1 cellular context compared by ENCODE assay signal in the genomic region with DNA sequence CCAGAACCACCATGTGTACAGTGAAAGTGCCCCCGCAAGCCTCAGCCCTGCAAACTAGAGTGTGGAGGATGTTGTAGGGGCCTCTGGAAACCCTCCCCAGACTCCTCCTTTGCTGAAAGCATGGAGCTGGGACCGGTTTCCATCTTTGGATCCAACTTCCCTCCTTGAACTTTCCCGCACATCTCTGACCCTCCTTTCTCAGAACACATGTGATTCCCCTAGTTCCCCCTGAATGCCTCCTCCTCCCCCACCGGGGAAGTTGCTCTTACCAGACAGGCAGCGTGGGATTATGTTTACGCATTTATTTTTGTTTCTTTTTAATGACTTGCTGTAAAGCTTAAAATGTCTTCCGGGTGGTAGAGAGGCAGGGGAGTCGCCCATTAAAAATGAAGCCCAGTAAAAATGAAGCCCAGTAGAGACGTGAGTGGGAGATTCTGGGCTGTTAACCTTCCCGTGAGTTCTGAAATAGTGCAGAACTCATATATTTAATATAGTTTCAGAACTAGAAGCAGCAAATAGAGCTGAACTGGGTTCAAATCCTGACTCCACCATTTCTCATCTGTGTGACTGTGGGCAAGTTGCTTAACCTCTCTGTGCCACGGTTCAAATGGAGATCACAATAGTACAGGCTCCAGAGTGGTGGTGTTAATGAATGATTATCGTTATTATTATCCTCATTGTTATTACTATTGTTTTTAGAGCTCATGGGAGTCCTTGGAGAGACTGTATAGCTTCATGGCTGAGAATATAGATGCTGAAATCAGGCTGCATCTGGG.
TF ChIP-seq lines count a peak whose summit lies in the region.

No MANE protein-coding gene starts in this region.

TF ChIP-seq in HepG2, 621 proteins besides CTCF, POLR2A, EP300 and RAD21 (continued from another document and continues in another):
- TF ChIP-seq, protein P1, sequence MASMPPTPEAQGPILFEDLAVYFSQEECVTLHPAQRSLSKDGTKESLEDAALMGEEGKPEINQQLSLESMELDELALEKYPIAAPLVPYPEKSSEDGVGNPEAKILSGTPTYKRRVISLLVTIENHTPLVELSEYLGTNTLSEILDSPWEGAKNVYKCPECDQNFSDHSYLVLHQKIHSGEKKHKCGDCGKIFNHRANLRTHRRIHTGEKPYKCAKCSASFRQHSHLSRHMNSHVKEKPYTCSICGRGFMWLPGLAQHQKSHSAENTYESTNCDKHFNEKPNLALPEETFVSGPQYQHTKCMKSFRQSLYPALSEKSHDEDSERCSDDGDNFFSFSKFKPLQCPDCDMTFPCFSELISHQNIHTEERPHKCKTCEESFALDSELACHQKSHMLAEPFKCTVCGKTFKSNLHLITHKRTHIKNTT (CRISPR knock-in tag; IDR thresholded peaks at IDR 0.05) = no peak
- no peak for TF ChIP-seq ZNF670 (CRISPR knock-in tag; IDR thresholded peaks at IDR 0.05; ENCODE audit: borderline replicate concordance)
- no peak for TF ChIP-seq ZNF660 (CRISPR knock-in tag; IDR thresholded peaks at IDR 0.05; ENCODE audit: borderline replicate concordance, low read depth)
- TF ChIP-seq PRDM15 (CRISPR knock-in tag; IDR thresholded peaks at IDR 0.05) = peak; percentile 61; the same call in 1 of the 2 replicates
- TF ChIP-seq ZBED4 (CRISPR knock-in tag; IDR thresholded peaks at IDR 0.05; ENCODE audit: borderline replicate concordance) = no peak
- no peak for TF ChIP-seq HMGXB4 (CRISPR knock-in tag; IDR thresholded peaks at IDR 0.05; ENCODE audit: borderline replicate concordance in 1 of 2, low read depth in 1 of 2)
- TF ChIP-seq SALL2 (CRISPR knock-in tag; IDR thresholded peaks at IDR 0.05) = no peak
- no peak for TF ChIP-seq ZNF382 (CRISPR knock-in tag; IDR thresholded peaks at IDR 0.05; ENCODE audit: borderline replicate concordance)
- no peak for TF ChIP-seq SOX5 (CRISPR knock-in tag; IDR thresholded peaks at IDR 0.05; ENCODE audit: borderline replicate concordance)
- TF ChIP-seq, protein P2, sequence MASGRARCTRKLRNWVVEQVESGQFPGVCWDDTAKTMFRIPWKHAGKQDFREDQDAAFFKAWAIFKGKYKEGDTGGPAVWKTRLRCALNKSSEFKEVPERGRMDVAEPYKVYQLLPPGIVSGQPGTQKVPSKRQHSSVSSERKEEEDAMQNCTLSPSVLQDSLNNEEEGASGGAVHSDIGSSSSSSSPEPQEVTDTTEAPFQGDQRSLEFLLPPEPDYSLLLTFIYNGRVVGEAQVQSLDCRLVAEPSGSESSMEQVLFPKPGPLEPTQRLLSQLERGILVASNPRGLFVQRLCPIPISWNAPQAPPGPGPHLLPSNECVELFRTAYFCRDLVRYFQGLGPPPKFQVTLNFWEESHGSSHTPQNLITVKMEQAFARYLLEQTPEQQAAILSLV (CRISPR knock-in tag; IDR thresholded peaks at IDR 0.05; ENCODE audit: borderline replicate concordance) = no peak
- TF ChIP-seq ELF3 (CRISPR knock-in tag; IDR thresholded peaks at IDR 0.05) = no peak
- TF ChIP-seq, protein P3, sequence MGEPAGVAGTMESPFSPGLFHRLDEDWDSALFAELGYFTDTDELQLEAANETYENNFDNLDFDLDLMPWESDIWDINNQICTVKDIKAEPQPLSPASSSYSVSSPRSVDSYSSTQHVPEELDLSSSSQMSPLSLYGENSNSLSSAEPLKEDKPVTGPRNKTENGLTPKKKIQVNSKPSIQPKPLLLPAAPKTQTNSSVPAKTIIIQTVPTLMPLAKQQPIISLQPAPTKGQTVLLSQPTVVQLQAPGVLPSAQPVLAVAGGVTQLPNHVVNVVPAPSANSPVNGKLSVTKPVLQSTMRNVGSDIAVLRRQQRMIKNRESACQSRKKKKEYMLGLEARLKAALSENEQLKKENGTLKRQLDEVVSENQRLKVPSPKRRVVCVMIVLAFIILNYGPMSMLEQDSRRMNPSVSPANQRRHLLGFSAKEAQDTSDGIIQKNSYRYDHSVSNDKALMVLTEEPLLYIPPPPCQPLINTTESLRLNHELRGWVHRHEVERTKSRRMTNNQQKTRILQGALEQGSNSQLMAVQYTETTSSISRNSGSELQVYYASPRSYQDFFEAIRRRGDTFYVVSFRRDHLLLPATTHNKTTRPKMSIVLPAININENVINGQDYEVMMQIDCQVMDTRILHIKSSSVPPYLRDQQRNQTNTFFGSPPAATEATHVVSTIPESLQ (CRISPR knock-in tag; conservative IDR thresholded peaks at IDR 0.05) = no peak
- no peak for TF ChIP-seq ELF1 (CRISPR knock-in tag; IDR thresholded peaks at IDR 0.05)
- TF ChIP-seq ZBTB37 (CRISPR knock-in tag; IDR thresholded peaks at IDR 0.05) = no peak
- no peak for TF ChIP-seq LCORL (IDR thresholded peaks at IDR 0.05)
- no peak for TF ChIP-seq LCORL (CRISPR knock-in tag; IDR thresholded peaks at IDR 0.05)
- TF ChIP-seq SCMH1 (CRISPR knock-in tag; IDR thresholded peaks at IDR 0.05; ENCODE audit: borderline replicate concordance) = no peak
- TF ChIP-seq ZNF761 (CRISPR knock-in tag; conservative IDR thresholded peaks at IDR 0.05) = 0 out of 2 replicates have a peak, but pooled peaks have one; percentile 17
- TF ChIP-seq TMF1 (CRISPR knock-in tag; IDR thresholded peaks at IDR 0.05; ENCODE audit: low read depth) = no peak
- TF ChIP-seq STAT6 (CRISPR knock-in tag; IDR thresholded peaks at IDR 0.05; ENCODE audit: borderline replicate concordance) = no peak
- no peak for TF ChIP-seq ZNF703 (CRISPR knock-in tag; IDR thresholded peaks at IDR 0.05; ENCODE audit: borderline replicate concordance)
- TF ChIP-seq, protein P4, sequence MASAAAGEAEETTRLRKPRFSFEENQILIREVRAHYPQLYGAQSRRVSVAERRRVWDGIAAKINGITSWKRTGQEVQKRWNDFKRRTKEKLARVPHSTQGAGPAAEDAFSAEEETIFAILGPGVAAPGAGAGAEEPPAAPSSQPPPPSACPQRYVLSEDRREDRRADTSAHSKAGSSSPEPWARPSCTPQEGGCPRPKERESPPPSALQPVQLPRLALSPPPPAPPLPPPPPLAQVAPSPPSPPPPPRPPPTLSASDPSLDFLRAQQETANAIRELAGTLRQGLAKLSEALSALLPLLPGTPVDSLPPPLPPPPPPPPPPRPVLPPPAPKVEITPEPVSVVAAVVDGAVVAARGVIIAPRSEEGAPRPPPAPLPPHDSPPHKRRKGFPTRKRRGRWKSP (CRISPR knock-in tag; IDR thresholded peaks at IDR 0.05) = no peak
- TF ChIP-seq, protein P5, sequence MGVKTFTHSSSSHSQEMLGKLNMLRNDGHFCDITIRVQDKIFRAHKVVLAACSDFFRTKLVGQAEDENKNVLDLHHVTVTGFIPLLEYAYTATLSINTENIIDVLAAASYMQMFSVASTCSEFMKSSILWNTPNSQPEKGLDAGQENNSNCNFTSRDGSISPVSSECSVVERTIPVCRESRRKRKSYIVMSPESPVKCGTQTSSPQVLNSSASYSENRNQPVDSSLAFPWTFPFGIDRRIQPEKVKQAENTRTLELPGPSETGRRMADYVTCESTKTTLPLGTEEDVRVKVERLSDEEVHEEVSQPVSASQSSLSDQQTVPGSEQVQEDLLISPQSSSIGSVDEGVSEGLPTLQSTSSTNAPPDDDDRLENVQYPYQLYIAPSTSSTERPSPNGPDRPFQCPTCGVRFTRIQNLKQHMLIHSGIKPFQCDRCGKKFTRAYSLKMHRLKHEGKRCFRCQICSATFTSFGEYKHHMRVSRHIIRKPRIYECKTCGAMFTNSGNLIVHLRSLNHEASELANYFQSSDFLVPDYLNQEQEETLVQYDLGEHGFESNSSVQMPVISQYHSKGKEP (CRISPR knock-in tag; IDR thresholded peaks at IDR 0.05) = no peak
- TF ChIP-seq ZNF768 (CRISPR knock-in tag; IDR thresholded peaks at IDR 0.05) = peak; percentile 84; the same call in 1 of the 2 replicates
